Comparison of ENCODE assay signal across 16 cellular contexts in the genomic region with DNA sequence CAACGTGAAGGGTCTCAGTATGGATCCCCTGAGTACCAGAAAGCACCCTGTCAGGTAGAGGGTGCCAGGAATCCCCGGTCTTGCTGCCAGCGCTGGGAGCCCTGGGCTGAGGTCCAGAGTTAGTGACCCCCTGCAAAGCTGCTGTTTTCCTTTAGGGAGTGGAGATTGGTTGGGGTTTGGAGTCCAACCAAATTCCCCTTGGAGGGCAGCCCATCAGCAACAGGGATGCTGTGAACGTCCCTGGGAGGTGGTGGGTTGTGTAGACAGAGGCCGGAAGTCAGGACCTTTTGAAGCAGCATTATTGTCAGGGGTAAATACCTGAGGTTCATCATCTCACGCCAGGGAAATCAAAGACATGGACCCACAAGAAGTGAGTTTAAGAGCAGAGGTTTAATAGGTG.
"Had no signal": no experiment of that assay in that cellular context is flagged by ENCODE, and none has a peak within 500 bp of the region (broad histone marks: within the 10 kb centered on the region; RNA-seq: fewer than 3 reads in every experiment).

No MANE protein-coding gene starts in this region.

- H3K9me3 Mint-ChIP-seq: activated CD8-positive, alpha-beta T cell treated with anti-CD3 and anti-CD28 coated beads for 36 hours; activated naive CD4-positive, alpha-beta T cell treated with anti-CD3 and anti-CD28 coated beads, Interleukin-2, amount 10 ng/mL, durations not matched to agents 7 days and 5 days; activated T-helper 1 cell treated with anti-CD3 and anti-CD28 coated beads, Interleukin-12 subunit alpha, Interleukin-12 subunit beta, Interleukin-2, Interleukin-4 antibody, amounts not matched to agents 30 ng/mL and 10 ng/mL and 1 ng/mL, durations not matched to agents 14 hours and 24 hours and 36 hours; natural killer cell treated with Interleukin-12 subunit alpha and Interleukin-12 subunit beta and Interleukin-15 and Interleukin-18, amount 100 ng/mL, for 72 hours; stimulated activated effector memory CD8-positive, alpha-beta T cell treated with anti-CD3 and anti-CD28 coated beads, Interleukin-12 subunit alpha, Interleukin-12 subunit beta, amount 100 ng/mL, for 72 hours had no signal

- H3K4me1 ChIP-seq: adrenal gland, parathyroid adenoma, tibial artery had no signal

- H3K9ac ChIP-seq: parathyroid adenoma, SK-N-SH had no signal

- H3K4me2 ChIP-seq: SK-N-SH had no signal

- H3K36me3 Mint-ChIP-seq: activated naive CD4-positive, alpha-beta T cell treated with anti-CD3 and anti-CD28 coated beads, Interleukin-2, amount 10 ng/mL, durations not matched to agents 7 days and 5 days; natural killer cell treated with Interleukin-12 subunit alpha and Interleukin-12 subunit beta and Interleukin-15 and Interleukin-18, amount 100 ng/mL, for 72 hours; stimulated activated effector memory CD8-positive, alpha-beta T cell treated with anti-CD3 and anti-CD28 coated beads, Interleukin-12 subunit alpha, Interleukin-12 subunit beta, amount 100 ng/mL, for 72 hours had no signal

- H3K27ac ChIP-seq: adrenal gland, dorsolateral prefrontal cortex, parathyroid adenoma, tibial artery, WERI-Rb-1 had no signal

- H3K36me3 ChIP-seq: adrenal gland, tibial artery, WERI-Rb-1 had no signal

- ATAC-seq: activated CD8-positive, alpha-beta T cell treated with anti-CD3 and anti-CD28 coated beads for 36 hours had no signal

- H3K4me3 Mint-ChIP-seq: activated CD8-positive, alpha-beta T cell treated with anti-CD3 and anti-CD28 coated beads for 36 hours; activated naive CD4-positive, alpha-beta T cell treated with anti-CD3 and anti-CD28 coated beads, Interleukin-2, amount 10 ng/mL, durations not matched to agents 7 days and 5 days; activated T-helper 1 cell treated with anti-CD3 and anti-CD28 coated beads, Interleukin-12 subunit alpha, Interleukin-12 subunit beta, Interleukin-2, Interleukin-4 antibody, amounts not matched to agents 30 ng/mL and 10 ng/mL and 1 ng/mL, durations not matched to agents 14 hours and 24 hours and 36 hours; natural killer cell treated with Interleukin-12 subunit alpha and Interleukin-12 subunit beta and Interleukin-15 and Interleukin-18, amount 100 ng/mL, for 72 hours; stimulated activated effector memory CD8-positive, alpha-beta T cell treated with anti-CD3 and anti-CD28 coated beads, Interleukin-12 subunit alpha, Interleukin-12 subunit beta, amount 100 ng/mL, for 72 hours had no signal

- H3K9me3 ChIP-seq: adrenal gland, SK-N-SH, tibial artery had no signal

- H3K27me3 ChIP-seq: adrenal gland, dorsolateral prefrontal cortex had no signal

- DNase-seq: activated CD4-positive, alpha-beta T cell treated with anti-CD3 and anti-CD28 coated beads for 4 hours; activated CD8-positive, alpha-beta memory T cell treated with anti-CD3 and anti-CD28 coated beads, Interleukin-2, amount 50 U/mL, for 4 hours; activated CD8-positive, alpha-beta T cell treated with anti-CD3 and anti-CD28 coated beads for 36 hours; activated naive CD4-positive, alpha-beta T cell treated with anti-CD3 and anti-CD28 coated beads, Interleukin-2, amount 10 ng/mL, durations not matched to agents 7 days and 5 days; adrenal gland; hypothalamus; SK-N-SH; small intestine; T-helper 1 cell; tibial artery; WERI-Rb-1 had no signal

- H3K27me3 Mint-ChIP-seq: activated CD8-positive, alpha-beta T cell treated with anti-CD3 and anti-CD28 coated beads for 36 hours; natural killer cell treated with Interleukin-12 subunit alpha and Interleukin-12 subunit beta and Interleukin-15 and Interleukin-18, amount 100 ng/mL, for 72 hours had no signal

- H3K27ac Mint-ChIP-seq: activated CD8-positive, alpha-beta T cell treated with anti-CD3 and anti-CD28 coated beads for 36 hours; activated naive CD4-positive, alpha-beta T cell treated with anti-CD3 and anti-CD28 coated beads, Interleukin-2, amount 10 ng/mL, durations not matched to agents 7 days and 5 days; activated T-helper 1 cell treated with anti-CD3 and anti-CD28 coated beads, Interleukin-12 subunit alpha, Interleukin-12 subunit beta, Interleukin-2, Interleukin-4 antibody, amounts not matched to agents 30 ng/mL and 10 ng/mL and 1 ng/mL, durations not matched to agents 14 hours and 24 hours and 36 hours; stimulated activated effector memory CD8-positive, alpha-beta T cell treated with anti-CD3 and anti-CD28 coated beads, Interleukin-12 subunit alpha, Interleukin-12 subunit beta, amount 100 ng/mL, for 72 hours had no signal

- H3K79me2 ChIP-seq: parathyroid adenoma had no signal

- H3K4me3 ChIP-seq: adrenal gland, dorsolateral prefrontal cortex, tibial artery had no signal
